Comparison of ENCODE assay signal across 13 cellular contexts in the genomic region with DNA sequence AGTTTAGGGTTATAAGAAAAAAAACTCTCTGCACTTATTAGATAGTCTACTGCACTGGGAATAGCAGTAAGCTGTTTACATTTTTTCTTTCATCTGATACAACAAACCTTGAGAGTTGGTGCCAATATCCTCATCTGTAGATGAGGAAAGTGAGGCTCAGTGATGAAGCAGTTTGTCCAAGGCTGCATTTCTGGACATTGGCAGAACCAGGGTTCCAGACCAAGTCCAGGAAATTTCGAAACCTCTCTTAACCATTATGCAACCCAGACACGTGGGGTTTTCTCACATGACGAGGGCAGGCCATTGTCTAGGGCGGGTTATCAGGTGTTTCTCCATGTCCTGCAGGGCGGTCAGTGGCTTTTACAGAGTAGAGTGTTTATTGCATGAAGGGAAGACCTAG. TPM values are rescaled to one million over a fixed set of nuclear protein-coding genes. Genes with fewer than 3 reads are reported as not detected.
A peak's percentile ranks its signal among the peaks of the same experiment; 100 is the strongest.
DNase-seq lines count a peak whose midpoint lies in the region; ATAC-seq and TF ChIP-seq lines count a peak whose summit lies in the region.
"Had no signal": no experiment of that assay in that cellular context is flagged by ENCODE, and none has a peak within 500 bp of the region (broad histone marks: within the 10 kb centered on the region; RNA-seq: fewer than 3 reads in every experiment).

No MANE protein-coding gene starts in this region.

- H3K27me3 Mint-ChIP-seq in natural killer cell treated with Interleukin-12 subunit alpha and Interleukin-12 subunit beta and Interleukin-15 and Interleukin-18, amount 100 ng/mL, for 72 hours, result no peaks in the 10 kb centered on the region

- peak overlapping the region; percentile 14 to 72 for H3K27ac Mint-ChIP-seq in natural killer cell treated with Interleukin-12 subunit alpha and Interleukin-12 subunit beta and Interleukin-15 and Interleukin-18, amount 100 ng/mL, for 72 hours

- TF ChIP-seq CTCF in fibroblast of pulmonary artery (IDR thresholded peaks at IDR 0.05; ENCODE audit: low read length, missing control alignments) (no peak), coronary artery (IDR thresholded peaks at IDR 0.05) (no peak)

- in situ Hi-C loops in SK-MEL-5 (cut with HindIII; ENCODE audit: low pct_unique_long_range_greater_than_20kb, low sequenced_read_pairs), result no loop called here

- H3K4me3 ChIP-seq in fibroblast of pulmonary artery (replicated peaks; ENCODE audit: low read depth, low read length) (no peak overlapping the region), coronary artery (no peak overlapping the region)
- H3K4me3 ChIP-seq: SJSA1 had no signal

- H3K4me3 Mint-ChIP-seq in natural killer cell treated with Interleukin-12 subunit alpha and Interleukin-12 subunit beta and Interleukin-15 and Interleukin-18, amount 100 ng/mL, for 72 hours, result no peak overlapping the region

- H3K9me3 Mint-ChIP-seq in natural killer cell treated with Interleukin-12 subunit alpha and Interleukin-12 subunit beta and Interleukin-15 and Interleukin-18, amount 100 ng/mL, for 72 hours, result no peaks in the 10 kb centered on the region

- H3K4me1 Mint-ChIP-seq in natural killer cell treated with Interleukin-12 subunit alpha and Interleukin-12 subunit beta and Interleukin-15 and Interleukin-18, amount 100 ng/mL, for 72 hours (ENCODE audit: low read depth in 2 of 2), result peaks cover 35 to 36% of the 10 kb centered on the region in 2 donors

- DNase-seq in GF-D8 (lab: John Stamatoyannopoulos, UW), result peak; percentile 38
- DNase-seq in SK-MEL-5 (ENCODE audit: low read depth, low spot score), result peak; percentile 19
- DNase-seq in fibroblast of pulmonary artery (ENCODE audit: low read depth), result peak; percentile 63
- no peak for DNase-seq in natural killer cell treated with Interleukin-12 subunit alpha and Interleukin-12 subunit beta and Interleukin-15 and Interleukin-18, amount 100 ng/mL, for 72 hours (ENCODE audit: low spot score)
- DNase-seq in dedifferentiated amniotic fluid mesenchymal stem cell (ENCODE audit: extremely low spot score), result no peak
- DNase-seq in DMS 273 (lab: John Stamatoyannopoulos, UW; ENCODE audit: unreplicated experiment), result no peak
- DNase-seq in coronary artery (ENCODE audit: low spot score), result no peak
- DNase-seq in DMS79 (lab: John Stamatoyannopoulos, UW), result no peak
- DNase-seq: activated gamma-delta T cell; C1 segment of cervical spinal cord; NCI-H1417 treated with DMSO at 0.1 percent for 48 hours; stimulated activated CD4-positive, alpha-beta T cell treated with anti-CD3 and anti-CD28 coated beads, Interleukin-1b, Interleukin-23, amount 100 ng/mL, for 48 hours had no signal

- no peak for ATAC-seq in natural killer cell treated with Interleukin-12 subunit alpha and Interleukin-12 subunit beta and Interleukin-15 and Interleukin-18, amount 100 ng/mL, for 72 hours

- peaks cover 6% of the 10 kb centered on the region for H3K36me3 Mint-ChIP-seq in natural killer cell treated with Interleukin-12 subunit alpha and Interleukin-12 subunit beta and Interleukin-15 and Interleukin-18, amount 100 ng/mL, for 72 hours

- no peak overlapping the region for H3K27ac ChIP-seq in coronary artery
- H3K27ac ChIP-seq: SJSA1 had no signal

RNA-seq across cellular contexts. Expression of gene E2F3, which starts 23.0 kb away (rescaled TPM):
- 18.3 and 20.4 TPM in 2 replicates for total RNA-seq in SK-MEL-5 (2014; rRNA removed; shearing (Covaris generic))
- polyA plus RNA-seq in SK-MEL-5 (2015; cell fraction: cytosol; rRNA removed), result 44.2 and 55.3 TPM in 2 replicates
- 108 and 116 TPM in 2 replicates for polyA plus RNA-seq in SK-MEL-5 (2015; cell fraction: nucleus; rRNA removed)
- 10 to 100 TPM; 24.2 to 37.4 TPM for total RNA-seq in natural killer cell treated with Interleukin-12 subunit alpha and Interleukin-12 subunit beta and Interleukin-15 and Interleukin-18, amount 100 ng/mL, for 72 hours

Comparison
In these comparisons a context has a peak if more than half of its experiments do, and no peak if none do; other contexts are left out.
1. DNase-seq: peak in GF-D8 (single experiment), SK-MEL-5 (single experiment) and fibroblast of pulmonary artery (single experiment); none in natural killer cell treated with Interleukin-12 subunit alpha and Interleukin-12 subunit beta and Interleukin-15 and Interleukin-18, amount 100 ng/mL, for 72 hours (single experiment), dedifferentiated amniotic fluid mesenchymal stem cell (single experiment), DMS 273 (single experiment), coronary artery (single experiment) and DMS79 (single experiment).